18 cellular contexts compared by ENCODE assay signal in the genomic region with DNA sequence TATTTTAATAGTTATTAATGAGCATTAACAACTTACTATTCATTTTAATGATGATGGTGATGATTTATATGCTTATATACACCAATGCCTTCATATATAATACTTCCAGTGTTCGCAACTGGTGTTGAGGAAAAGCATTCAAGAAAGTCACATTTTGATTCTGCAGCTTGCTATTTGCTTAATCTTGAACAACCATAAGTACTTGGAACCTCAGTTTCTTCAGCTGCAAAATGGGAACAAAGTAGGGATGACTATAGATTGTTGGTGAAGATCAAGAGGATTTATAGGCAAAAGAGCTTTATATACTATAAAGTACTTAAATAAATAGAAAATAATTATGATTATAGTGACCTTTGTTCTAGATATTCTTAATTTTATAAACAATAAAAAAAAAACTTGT. TPM values are rescaled to one million over a fixed set of nuclear protein-coding genes. Genes with fewer than 3 reads are reported as not detected.
A peak's percentile ranks its signal among the peaks of the same experiment; 100 is the strongest.
DNase-seq lines count a peak whose midpoint lies in the region; ATAC-seq and TF ChIP-seq lines count a peak whose summit lies in the region.
"Had no signal": no experiment of that assay in that cellular context is flagged by ENCODE, and none has a peak within 500 bp of the region (broad histone marks: within the 10 kb centered on the region; RNA-seq: fewer than 3 reads in every experiment).

No MANE protein-coding gene starts in this region.

- H3K9me3 ChIP-seq in muscle layer of duodenum (ENCODE audit: control insufficient read depth in 1 of 2, low read length in 2 of 2) (no peaks in the 10 kb centered on the region), vagina (no peaks in the 10 kb centered on the region)
- H3K9me3 ChIP-seq: neutrophil had no signal

- no peak overlapping the region for H3K4me3 ChIP-seq in muscle layer of duodenum (ENCODE audit: low read depth in 1 of 2, low read length in 2 of 2)
- H3K4me3 ChIP-seq in vagina, result no peak overlapping the region

- H3K36me3 Mint-ChIP-seq in stimulated activated naive CD8-positive, alpha-beta T cell treated with anti-CD3 and anti-CD28 coated beads, Interleukin-15, Interleukin-2, amounts not matched to agents 100 ng/mL and 50 ng/mL, for 24 hours (ENCODE audit: low read depth), result peaks cover 27% of the 10 kb centered on the region
- H3K36me3 Mint-ChIP-seq in activated naive CD8-positive, alpha-beta T cell, result peaks cover 10% of the 10 kb centered on the region

- peaks cover 4% of the 10 kb centered on the region for H3K9me3 Mint-ChIP-seq in stimulated activated naive CD8-positive, alpha-beta T cell treated with anti-CD3 and anti-CD28 coated beads, Interleukin-15, Interleukin-2, amounts not matched to agents 100 ng/mL and 50 ng/mL, for 24 hours
- H3K9me3 Mint-ChIP-seq in activated naive CD8-positive, alpha-beta T cell (ENCODE audit: low read depth), result no peaks in the 10 kb centered on the region
- H3K9me3 Mint-ChIP-seq: endodermal cell; T-helper 2 cell treated with Interferon-gamma antibody and Interleukin-4, amounts not matched to agents 5 μg/mL and 100 μg/mL, for 36 hours had no signal

- H3K27me3 ChIP-seq in muscle layer of duodenum (ENCODE audit: low read depth, low read length) (no peaks in the 10 kb centered on the region), vagina (no peaks in the 10 kb centered on the region)
- H3K27me3 ChIP-seq: neutrophil had no signal

- H3K27ac Mint-ChIP-seq in stimulated activated naive CD8-positive, alpha-beta T cell treated with anti-CD3 and anti-CD28 coated beads, Interleukin-15, Interleukin-2, amounts not matched to agents 100 ng/mL and 50 ng/mL, for 24 hours, result peak overlapping the region; percentile 83
- no peak overlapping the region for H3K27ac Mint-ChIP-seq in activated naive CD8-positive, alpha-beta T cell
- H3K27ac Mint-ChIP-seq: endodermal cell; T-helper 2 cell treated with Interferon-gamma antibody and Interleukin-4, amounts not matched to agents 5 μg/mL and 100 μg/mL, for 36 hours had no signal

- intact Hi-C loops in vagina (cut with DNase I), result no loop called here

- H3K4me1 Mint-ChIP-seq in stimulated activated naive CD8-positive, alpha-beta T cell treated with anti-CD3 and anti-CD28 coated beads, Interleukin-15, Interleukin-2, amounts not matched to agents 100 ng/mL and 50 ng/mL, for 24 hours (ENCODE audit: low read depth), result peaks cover 53% of the 10 kb centered on the region
- H3K4me1 Mint-ChIP-seq in activated naive CD8-positive, alpha-beta T cell (ENCODE audit: low read depth), result peaks cover 42% of the 10 kb centered on the region

- H3K27ac ChIP-seq in muscle layer of duodenum (ENCODE audit: low read length), result peak overlapping the region; percentile 67
- peak overlapping the region; percentile 98 for H3K27ac ChIP-seq in vagina
- H3K27ac ChIP-seq: neutrophil had no signal

- H3K4me1 ChIP-seq in muscle layer of duodenum (ENCODE audit: control insufficient read depth in 1 of 2, insufficient read depth in 2 of 2, low read length in 2 of 2) (peaks cover 6 to 14% of the 10 kb centered on the region in 2 donors), vagina (peaks cover 49% of the 10 kb centered on the region)

- no peak for TF ChIP-seq CTCF in vagina (IDR thresholded peaks at IDR 0.05)

- no peaks in the 10 kb centered on the region for H3K27me3 Mint-ChIP-seq in stimulated activated naive CD8-positive, alpha-beta T cell treated with anti-CD3 and anti-CD28 coated beads, Interleukin-15, Interleukin-2, amounts not matched to agents 100 ng/mL and 50 ng/mL, for 24 hours
- H3K27me3 Mint-ChIP-seq in activated naive CD8-positive, alpha-beta T cell, result no peaks in the 10 kb centered on the region

- H3K36me3 ChIP-seq in muscle layer of duodenum (ENCODE audit: control insufficient read depth in 1 of 2, insufficient read depth in 2 of 2, low read length in 2 of 2) (peaks cover 0 to 4% of the 10 kb centered on the region in 2 donors), vagina (no peaks in the 10 kb centered on the region)
- H3K36me3 ChIP-seq: neutrophil had no signal

- no peak for TF ChIP-seq POLR2A in vagina (IDR thresholded peaks at IDR 0.05)

- peak overlapping the region; percentile 92 for H3K4me3 Mint-ChIP-seq in stimulated activated naive CD8-positive, alpha-beta T cell treated with anti-CD3 and anti-CD28 coated beads, Interleukin-15, Interleukin-2, amounts not matched to agents 100 ng/mL and 50 ng/mL, for 24 hours
- peak overlapping the region; percentile 93 for H3K4me3 Mint-ChIP-seq in activated naive CD8-positive, alpha-beta T cell
- H3K4me3 Mint-ChIP-seq: endodermal cell had no signal

- ATAC-seq in stimulated activated naive CD8-positive, alpha-beta T cell treated with anti-CD3 and anti-CD28 coated beads, Interleukin-15, Interleukin-2, amounts not matched to agents 100 U/mL and 50 U/mL, for 24 hours, result no peak
- ATAC-seq in HG03342 (IDR thresholded peaks at IDR 0.05; ENCODE audit: unreplicated experiment), result no peak
- no peak for ATAC-seq in GM19324 (IDR thresholded peaks at IDR 0.05; ENCODE audit: low FRiP score, unreplicated experiment)

- no peak for DNase-seq in stimulated activated naive CD8-positive, alpha-beta T cell treated with anti-CD3 and anti-CD28 coated beads, Interleukin-15, Interleukin-2, amounts not matched to agents 100 U/mL and 50 U/mL, for 24 hours
- DNase-seq in vagina (ENCODE audit: extremely low spot score in 2 of 2), result no peak
- no peak for DNase-seq in T-helper 9 cell
- DNase-seq: activated CD4-positive, alpha-beta T cell treated with anti-CD3 and anti-CD28 coated beads for 4 hours; central memory CD4-positive, alpha-beta T cell; endodermal cell; GF-D8; hippocampal formation; NCI-H2029; NCI-H524 treated with DMSO at 0.1 percent for 48 hours; substantia nigra had no signal

RNA-seq across cellular contexts. Expression of gene ARID5B, which starts 4.3 kb away (rescaled TPM):
- 75.9 TPM for total RNA-seq in vagina
